In genomic region chr10:48684792-48685651, GRCh38 we compare ENCODE assay signal across 8 cellular contexts. TPM values are rescaled to one million over a fixed set of nuclear protein-coding genes. Genes with fewer than 3 reads are reported as not detected.
A peak's percentile ranks its signal among the peaks of the same experiment; 100 is the strongest.
DNase-seq lines count a peak whose midpoint lies in the region; ATAC-seq and TF ChIP-seq lines count a peak whose summit lies in the region.

WDFY4 (plus strand) TSS chr10:48684873; CDS start chr10:48709733, 24,860 bp downstream.

- ATAC-seq in GM19397 (IDR thresholded peaks at IDR 0.05; ENCODE audit: unreplicated experiment) (peak; percentile 57), HG03439 (IDR thresholded peaks at IDR 0.05; ENCODE audit: unreplicated experiment) (peak; percentile 60)

- H3K27me3 ChIP-seq in BLaER1: no peaks in the 10 kb centered on the region
- H3K27me3 ChIP-seq in endodermal cell (ENCODE audit: control insufficient read depth, insufficient read depth, low read length, poor library complexity, severe bottlenecking): no peaks in the 10 kb centered on the region

- H3K9me3 ChIP-seq in BLaER1 (peaks cover 15% of the 10 kb centered on the region), endodermal cell (ENCODE audit: control insufficient read depth, low read length) (no peaks in the 10 kb centered on the region)

- H3K4me1 Mint-ChIP-seq in endodermal cell: no peaks in the 10 kb centered on the region

- no peak within 1 kb of the TSS for H3K4me3 Mint-ChIP-seq in endodermal cell

- H4K20me1 ChIP-seq in BLaER1: peaks cover 6% of the 10 kb centered on the region

- no peaks in the 10 kb centered on the region for H3K27me3 Mint-ChIP-seq in endodermal cell (ENCODE audit: insufficient read depth)

- H3K4me1 ChIP-seq in BLaER1 (peaks cover 63% of the 10 kb centered on the region), endodermal cell (ENCODE audit: control insufficient read depth, insufficient read depth, low read length) (no peaks in the 10 kb centered on the region)

- TF ChIP-seq CTCF in endodermal cell (conservative IDR thresholded peaks at IDR 0.05): no peak

- H3K27ac ChIP-seq in BLaER1 (peak within 1 kb of the TSS; percentile 89), endodermal cell (ENCODE audit: low read depth, low read length) (no peak within 1 kb of the TSS), substantia nigra (ENCODE audit: low read depth, low read length, poor library complexity, severe bottlenecking) (peak within 1 kb of the TSS; percentile 27)

- H3K36me3 Mint-ChIP-seq in endodermal cell (ENCODE audit: low read depth): no peaks in the 10 kb centered on the region

- H3K27ac Mint-ChIP-seq in endodermal cell: peak within 1 kb of the TSS; percentile 13

- H3K36me3 ChIP-seq in BLaER1: peaks cover 5% of the 10 kb centered on the region; the same call in 1 of the 2 replicates
- H3K36me3 ChIP-seq in endodermal cell (ENCODE audit: control insufficient read depth, insufficient read depth, low read length): no peaks in the 10 kb centered on the region

- peak within 1 kb of the TSS; percentile 78 for H3K9ac ChIP-seq in BLaER1
- H3K9ac ChIP-seq in endodermal cell (ENCODE audit: extremely low read depth, low read length, poor library complexity, severe bottlenecking): no peak within 1 kb of the TSS

- 90 to 96% methylated on average over 12 to 23 of the region's 23 CpGs for WGBS in endodermal cell (ENCODE audit: insufficient coverage in 1 of 2, insufficient read length in 1 of 2), 2 experiments

- peak within 1 kb of the TSS; percentile 62 for H3K4me3 ChIP-seq in BLaER1
- H3K4me3 ChIP-seq in endodermal cell (ENCODE audit: low read length): no peak within 1 kb of the TSS

- DNase-seq in endodermal cell (no peak), substantia nigra (lab: John Stamatoyannopoulos, UW) (peak in 16 of 49 donors; percentile 13 to 57 (median 38)), NCI-H226 (no peak), HT-29 (ENCODE audit: low spot score) (no peak), DMS79 (lab: John Stamatoyannopoulos, UW) (no peak)

- peak within 1 kb of the TSS; percentile 94 for H3K4me2 ChIP-seq in BLaER1

- peaks cover 7% of the 10 kb centered on the region for H3K9me3 Mint-ChIP-seq in endodermal cell

RNA-seq across cellular contexts. Expression of gene WDFY4, which starts in this region (rescaled TPM):
- not detected for total RNA-seq in endodermal cell
- polyA plus RNA-seq in endodermal cell (2013, experiment 1 of 2): 0.04 TPM
- not detected for polyA plus RNA-seq in endodermal cell (2013, experiment 2 of 2)
- total RNA-seq in HT-29 (2014; rRNA removed; shearing (Covaris generic)): 0.10 TPM in 1 of 2 replicates, not detected in the other
